In the genomic region with DNA sequence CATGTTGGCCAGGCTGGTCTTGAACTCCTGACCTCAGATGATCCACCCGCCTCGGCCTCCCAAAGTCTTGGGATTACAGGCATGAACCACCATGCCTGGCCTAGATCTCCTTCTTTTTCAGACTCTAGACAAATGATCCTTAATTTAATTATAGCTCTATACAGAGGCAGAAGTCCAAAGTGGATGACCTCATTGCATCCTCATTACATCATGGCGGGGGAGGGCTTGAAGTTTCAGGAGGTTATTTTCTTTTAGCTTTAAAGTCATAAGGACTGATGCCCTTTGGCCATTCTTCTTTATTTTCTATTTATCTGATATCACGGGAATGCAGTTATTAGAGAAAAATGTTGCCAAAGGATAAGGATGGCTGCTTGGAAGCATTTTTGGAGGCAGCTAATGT, we compare ENCODE assay signal across 1 cellular context.
TF ChIP-seq lines count a peak whose summit lies in the region.

No MANE protein-coding gene starts in this region.

TF ChIP-seq in HEK293, 187 proteins besides CTCF, POLR2A, EP300 and RAD21 (continued from another document and continues in another):
- TF ChIP-seq, protein P1, sequence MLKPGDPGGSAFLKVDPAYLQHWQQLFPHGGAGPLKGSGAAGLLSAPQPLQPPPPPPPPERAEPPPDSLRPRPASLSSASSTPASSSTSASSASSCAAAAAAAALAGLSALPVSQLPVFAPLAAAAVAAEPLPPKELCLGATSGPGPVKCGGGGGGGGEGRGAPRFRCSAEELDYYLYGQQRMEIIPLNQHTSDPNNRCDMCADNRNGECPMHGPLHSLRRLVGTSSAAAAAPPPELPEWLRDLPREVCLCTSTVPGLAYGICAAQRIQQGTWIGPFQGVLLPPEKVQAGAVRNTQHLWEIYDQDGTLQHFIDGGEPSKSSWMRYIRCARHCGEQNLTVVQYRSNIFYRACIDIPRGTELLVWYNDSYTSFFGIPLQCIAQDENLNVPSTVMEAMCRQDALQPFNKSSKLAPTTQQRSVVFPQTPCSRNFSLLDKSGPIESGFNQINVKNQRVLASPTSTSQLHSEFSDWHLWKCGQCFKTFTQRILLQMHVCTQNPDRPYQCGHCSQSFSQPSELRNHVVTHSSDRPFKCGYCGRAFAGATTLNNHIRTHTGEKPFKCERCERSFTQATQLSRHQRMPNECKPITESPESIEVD (tag by site-specific recombination; IDR thresholded peaks at IDR 0.05) = no peak
- TF ChIP-seq ZNF184 (tag by site-specific recombination; IDR thresholded peaks at IDR 0.05) (no peak), ZEB2 (tag by site-specific recombination; IDR thresholded peaks at IDR 0.05) (peak; percentile 58; the same call in 1 of the 2 replicates), REPIN1 (tag by site-specific recombination; IDR thresholded peaks at IDR 0.05; ENCODE audit: low read depth) (no peak), ZBTB21 (tag by site-specific recombination; IDR thresholded peaks at IDR 0.05) (peak; percentile 83), ZNF211 (tag by site-specific recombination; IDR thresholded peaks at IDR 0.05; ENCODE audit: low read depth) (no peak), ZNF510 (tag by site-specific recombination; IDR thresholded peaks at IDR 0.05; ENCODE audit: insufficient replicate concordance) (no peak), ZNF404 (tag by site-specific recombination; IDR thresholded peaks at IDR 0.05) (no peak), ZNF664 (tag by site-specific recombination; IDR thresholded peaks at IDR 0.05) (peak; percentile 34; the same call in 1 of the 2 replicates), ZNF433 (tag by site-specific recombination; IDR thresholded peaks at IDR 0.05; ENCODE audit: low read depth) (no peak), ZNF391 (tag by site-specific recombination; IDR thresholded peaks at IDR 0.05; ENCODE audit: borderline replicate concordance, low read depth) (no peak), ZNF549 (tag by site-specific recombination; IDR thresholded peaks at IDR 0.05) (no peak), HOXC10 (CRISPR knock-in tag; IDR thresholded peaks at IDR 0.05) (no peak), ZNF146 (tag by site-specific recombination; IDR thresholded peaks at IDR 0.05) (no peak), ZNF366 (tag by site-specific recombination; conservative IDR thresholded peaks at IDR 0.05) (0 out of 2 replicates have a peak, but pooled peaks have one; percentile 55), ZNF155 (tag by site-specific recombination; IDR thresholded peaks at IDR 0.05) (no peak), KLF9 (tag by site-specific recombination; IDR thresholded peaks at IDR 0.05; ENCODE audit: low read depth) (no peak), ZNF311 (tag by site-specific recombination; IDR thresholded peaks at IDR 0.05; ENCODE audit: borderline replicate concordance) (no peak), ZNF423 (tag by site-specific recombination; IDR thresholded peaks at IDR 0.05) (no peak), ZBTB20 (tag by site-specific recombination; IDR thresholded peaks at IDR 0.05) (no peak), ZNF335 (tag by site-specific recombination; conservative IDR thresholded peaks at IDR 0.05) (peak; percentile 36; the same call in 1 of the 2 replicates), ZNF530 (tag by site-specific recombination; IDR thresholded peaks at IDR 0.05; ENCODE audit: low read depth) (no peak), MEIS1 (CRISPR knock-in tag; IDR thresholded peaks at IDR 0.05; ENCODE audit: borderline replicate concordance) (no peak), ZSCAN23 (tag by site-specific recombination; IDR thresholded peaks at IDR 0.05) (no peak), ZNF292 (tag by site-specific recombination; IDR thresholded peaks at IDR 0.05; ENCODE audit: borderline replicate concordance, low read depth) (no peak), ZNF501 (tag by site-specific recombination; IDR thresholded peaks at IDR 0.05) (no peak), ZNF571 (tag by site-specific recombination; IDR thresholded peaks at IDR 0.05) (no peak), ZNF266 (tag by site-specific recombination; IDR thresholded peaks at IDR 0.05; ENCODE audit: low read depth) (no peak), ZFP69B (tag by site-specific recombination; IDR thresholded peaks at IDR 0.05) (no peak), ZNF121 (tag by site-specific recombination; IDR thresholded peaks at IDR 0.05) (no peak), ZNF221 (tag by site-specific recombination; IDR thresholded peaks at IDR 0.05; ENCODE audit: borderline replicate concordance) (no peak), ZNF629 (tag by site-specific recombination; IDR thresholded peaks at IDR 0.05) (peak; percentile 83), ZNF248 (tag by site-specific recombination; IDR thresholded peaks at IDR 0.05) (no peak), SP7 (tag by site-specific recombination; IDR thresholded peaks at IDR 0.05) (peak; percentile 87), ZNF114 (tag by site-specific recombination; IDR thresholded peaks at IDR 0.05) (no peak), GLIS1 (tag by site-specific recombination; IDR thresholded peaks at IDR 0.05) (no peak)
- TF ChIP-seq, protein P2, sequence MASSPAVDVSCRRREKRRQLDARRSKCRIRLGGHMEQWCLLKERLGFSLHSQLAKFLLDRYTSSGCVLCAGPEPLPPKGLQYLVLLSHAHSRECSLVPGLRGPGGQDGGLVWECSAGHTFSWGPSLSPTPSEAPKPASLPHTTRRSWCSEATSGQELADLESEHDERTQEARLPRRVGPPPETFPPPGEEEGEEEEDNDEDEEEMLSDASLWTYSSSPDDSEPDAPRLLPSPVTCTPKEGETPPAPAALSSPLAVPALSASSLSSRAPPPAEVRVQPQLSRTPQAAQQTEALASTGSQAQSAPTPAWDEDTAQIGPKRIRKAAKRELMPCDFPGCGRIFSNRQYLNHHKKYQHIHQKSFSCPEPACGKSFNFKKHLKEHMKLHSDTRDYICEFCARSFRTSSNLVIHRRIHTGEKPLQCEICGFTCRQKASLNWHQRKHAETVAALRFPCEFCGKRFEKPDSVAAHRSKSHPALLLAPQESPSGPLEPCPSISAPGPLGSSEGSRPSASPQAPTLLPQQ (tag by site-specific recombination; IDR thresholded peaks at IDR 0.05) = no peak; the same call in 1 of the 2 replicates
- TF ChIP-seq, protein P3, sequence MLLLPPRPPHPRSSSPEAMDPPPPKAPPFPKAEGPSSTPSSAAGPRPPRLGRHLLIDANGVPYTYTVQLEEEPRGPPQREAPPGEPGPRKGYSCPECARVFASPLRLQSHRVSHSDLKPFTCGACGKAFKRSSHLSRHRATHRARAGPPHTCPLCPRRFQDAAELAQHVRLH (tag by site-specific recombination; IDR thresholded peaks at IDR 0.05) = no peak
- TF ChIP-seq, protein P4, sequence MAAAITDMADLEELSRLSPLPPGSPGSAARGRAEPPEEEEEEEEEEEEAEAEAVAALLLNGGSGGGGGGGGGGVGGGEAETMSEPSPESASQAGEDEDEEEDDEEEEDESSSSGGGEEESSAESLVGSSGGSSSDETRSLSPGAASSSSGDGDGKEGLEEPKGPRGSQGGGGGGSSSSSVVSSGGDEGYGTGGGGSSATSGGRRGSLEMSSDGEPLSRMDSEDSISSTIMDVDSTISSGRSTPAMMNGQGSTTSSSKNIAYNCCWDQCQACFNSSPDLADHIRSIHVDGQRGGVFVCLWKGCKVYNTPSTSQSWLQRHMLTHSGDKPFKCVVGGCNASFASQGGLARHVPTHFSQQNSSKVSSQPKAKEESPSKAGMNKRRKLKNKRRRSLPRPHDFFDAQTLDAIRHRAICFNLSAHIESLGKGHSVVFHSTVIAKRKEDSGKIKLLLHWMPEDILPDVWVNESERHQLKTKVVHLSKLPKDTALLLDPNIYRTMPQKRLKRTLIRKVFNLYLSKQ (tag by site-specific recombination; IDR thresholded peaks at IDR 0.05; ENCODE audit: borderline replicate concordance) = no peak
- TF ChIP-seq, protein P5, sequence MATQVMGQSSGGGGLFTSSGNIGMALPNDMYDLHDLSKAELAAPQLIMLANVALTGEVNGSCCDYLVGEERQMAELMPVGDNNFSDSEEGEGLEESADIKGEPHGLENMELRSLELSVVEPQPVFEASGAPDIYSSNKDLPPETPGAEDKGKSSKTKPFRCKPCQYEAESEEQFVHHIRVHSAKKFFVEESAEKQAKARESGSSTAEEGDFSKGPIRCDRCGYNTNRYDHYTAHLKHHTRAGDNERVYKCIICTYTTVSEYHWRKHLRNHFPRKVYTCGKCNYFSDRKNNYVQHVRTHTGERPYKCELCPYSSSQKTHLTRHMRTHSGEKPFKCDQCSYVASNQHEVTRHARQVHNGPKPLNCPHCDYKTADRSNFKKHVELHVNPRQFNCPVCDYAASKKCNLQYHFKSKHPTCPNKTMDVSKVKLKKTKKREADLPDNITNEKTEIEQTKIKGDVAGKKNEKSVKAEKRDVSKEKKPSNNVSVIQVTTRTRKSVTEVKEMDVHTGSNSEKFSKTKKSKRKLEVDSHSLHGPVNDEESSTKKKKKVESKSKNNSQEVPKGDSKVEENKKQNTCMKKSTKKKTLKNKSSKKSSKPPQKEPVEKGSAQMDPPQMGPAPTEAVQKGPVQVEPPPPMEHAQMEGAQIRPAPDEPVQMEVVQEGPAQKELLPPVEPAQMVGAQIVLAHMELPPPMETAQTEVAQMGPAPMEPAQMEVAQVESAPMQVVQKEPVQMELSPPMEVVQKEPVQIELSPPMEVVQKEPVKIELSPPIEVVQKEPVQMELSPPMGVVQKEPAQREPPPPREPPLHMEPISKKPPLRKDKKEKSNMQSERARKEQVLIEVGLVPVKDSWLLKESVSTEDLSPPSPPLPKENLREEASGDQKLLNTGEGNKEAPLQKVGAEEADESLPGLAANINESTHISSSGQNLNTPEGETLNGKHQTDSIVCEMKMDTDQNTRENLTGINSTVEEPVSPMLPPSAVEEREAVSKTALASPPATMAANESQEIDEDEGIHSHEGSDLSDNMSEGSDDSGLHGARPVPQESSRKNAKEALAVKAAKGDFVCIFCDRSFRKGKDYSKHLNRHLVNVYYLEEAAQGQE (tag by site-specific recombination; IDR thresholded peaks at IDR 0.05) = no peak
- TF ChIP-seq, protein P6, sequence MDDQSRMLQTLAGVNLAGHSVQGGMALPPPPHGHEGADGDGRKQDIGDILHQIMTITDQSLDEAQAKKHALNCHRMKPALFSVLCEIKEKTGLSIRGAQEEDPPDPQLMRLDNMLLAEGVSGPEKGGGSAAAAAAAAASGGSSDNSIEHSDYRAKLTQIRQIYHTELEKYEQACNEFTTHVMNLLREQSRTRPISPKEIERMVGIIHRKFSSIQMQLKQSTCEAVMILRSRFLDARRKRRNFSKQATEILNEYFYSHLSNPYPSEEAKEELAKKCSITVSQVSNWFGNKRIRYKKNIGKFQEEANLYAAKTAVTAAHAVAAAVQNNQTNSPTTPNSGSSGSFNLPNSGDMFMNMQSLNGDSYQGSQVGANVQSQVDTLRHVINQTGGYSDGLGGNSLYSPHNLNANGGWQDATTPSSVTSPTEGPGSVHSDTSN (CRISPR knock-in tag; IDR thresholded peaks at IDR 0.05) = no peak
- TF ChIP-seq, protein P7, sequence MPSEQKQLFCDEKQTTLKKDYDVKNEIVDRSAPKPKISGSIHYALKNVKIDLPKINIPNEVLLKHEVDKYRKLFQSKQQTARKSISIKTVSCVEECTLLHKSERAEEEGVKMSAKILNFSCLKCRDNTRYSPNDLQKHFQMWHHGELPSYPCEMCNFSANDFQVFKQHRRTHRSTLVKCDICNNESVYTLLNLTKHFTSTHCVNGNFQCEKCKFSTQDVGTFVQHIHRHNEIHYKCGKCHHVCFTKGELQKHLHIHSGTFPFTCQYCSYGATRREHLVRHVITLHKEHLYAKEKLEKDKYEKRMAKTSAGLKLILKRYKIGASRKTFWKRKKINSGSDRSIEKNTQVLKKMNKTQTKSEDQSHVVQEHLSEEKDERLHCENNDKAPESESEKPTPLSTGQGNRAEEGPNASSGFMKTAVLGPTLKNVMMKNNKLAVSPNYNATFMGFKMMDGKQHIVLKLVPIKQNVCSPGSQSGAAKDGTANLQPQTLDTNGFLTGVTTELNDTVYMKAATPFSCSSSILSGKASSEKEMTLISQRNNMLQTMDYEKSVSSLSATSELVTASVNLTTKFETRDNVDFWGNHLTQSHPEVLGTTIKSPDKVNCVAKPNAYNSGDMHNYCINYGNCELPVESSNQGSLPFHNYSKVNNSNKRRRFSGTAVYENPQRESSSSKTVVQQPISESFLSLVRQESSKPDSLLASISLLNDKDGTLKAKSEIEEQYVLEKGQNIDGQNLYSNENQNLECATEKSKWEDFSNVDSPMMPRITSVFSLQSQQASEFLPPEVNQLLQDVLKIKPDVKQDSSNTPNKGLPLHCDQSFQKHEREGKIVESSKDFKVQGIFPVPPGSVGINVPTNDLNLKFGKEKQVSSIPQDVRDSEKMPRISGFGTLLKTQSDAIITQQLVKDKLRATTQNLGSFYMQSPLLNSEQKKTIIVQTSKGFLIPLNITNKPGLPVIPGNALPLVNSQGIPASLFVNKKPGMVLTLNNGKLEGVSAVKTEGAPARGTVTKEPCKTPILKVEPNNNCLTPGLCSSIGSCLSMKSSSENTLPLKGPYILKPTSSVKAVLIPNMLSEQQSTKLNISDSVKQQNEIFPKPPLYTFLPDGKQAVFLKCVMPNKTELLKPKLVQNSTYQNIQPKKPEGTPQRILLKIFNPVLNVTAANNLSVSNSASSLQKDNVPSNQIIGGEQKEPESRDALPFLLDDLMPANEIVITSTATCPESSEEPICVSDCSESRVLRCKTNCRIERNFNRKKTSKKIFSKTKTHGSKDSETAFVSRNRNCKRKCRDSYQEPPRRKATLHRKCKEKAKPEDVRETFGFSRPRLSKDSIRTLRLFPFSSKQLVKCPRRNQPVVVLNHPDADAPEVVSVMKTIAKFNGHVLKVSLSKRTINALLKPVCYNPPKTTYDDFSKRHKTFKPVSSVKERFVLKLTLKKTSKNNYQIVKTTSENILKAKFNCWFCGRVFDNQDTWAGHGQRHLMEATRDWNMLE (tag by site-specific recombination; conservative IDR thresholded peaks at IDR 0.05; ENCODE audit: low read depth) = no peak
- TF ChIP-seq, protein P8, sequence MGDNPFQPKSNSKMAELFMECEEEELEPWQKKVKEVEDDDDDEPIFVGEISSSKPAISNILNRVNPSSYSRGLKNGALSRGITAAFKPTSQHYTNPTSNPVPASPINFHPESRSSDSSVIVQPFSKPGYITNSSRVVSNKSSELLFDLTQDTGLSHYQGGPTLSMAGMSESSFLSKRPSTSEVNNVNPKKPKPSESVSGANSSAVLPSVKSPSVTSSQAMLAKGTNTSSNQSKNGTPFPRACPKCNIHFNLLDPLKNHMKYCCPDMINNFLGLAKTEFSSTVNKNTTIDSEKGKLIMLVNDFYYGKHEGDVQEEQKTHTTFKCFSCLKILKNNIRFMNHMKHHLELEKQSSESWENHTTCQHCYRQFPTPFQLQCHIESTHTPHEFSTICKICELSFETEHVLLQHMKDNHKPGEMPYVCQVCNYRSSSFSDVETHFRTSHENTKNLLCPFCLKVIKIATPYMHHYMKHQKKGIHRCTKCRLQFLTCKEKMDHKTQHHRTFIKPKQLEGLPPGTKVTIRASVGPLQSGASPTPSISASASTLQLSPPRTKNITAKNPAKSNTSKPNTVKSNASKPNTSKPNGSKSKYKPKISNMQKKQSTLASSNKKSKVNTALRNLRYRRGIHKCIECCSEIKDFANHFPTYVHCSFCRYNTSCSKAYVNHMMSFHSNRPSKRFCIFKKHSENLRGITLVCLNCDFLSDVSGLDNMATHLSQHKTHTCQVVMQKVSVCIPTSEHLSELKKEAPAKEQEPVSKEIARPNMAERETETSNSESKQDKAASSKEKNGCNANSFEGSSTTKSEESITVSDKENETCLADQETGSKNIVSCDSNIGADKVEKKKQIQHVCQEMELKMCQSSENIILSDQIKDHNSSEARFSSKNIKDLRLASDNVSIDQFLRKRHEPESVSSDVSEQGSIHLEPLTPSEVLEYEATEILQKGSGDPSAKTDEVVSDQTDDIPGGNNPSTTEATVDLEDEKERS (tag by site-specific recombination; IDR thresholded peaks at IDR 0.05) = no peak
- TF ChIP-seq, protein P9, sequence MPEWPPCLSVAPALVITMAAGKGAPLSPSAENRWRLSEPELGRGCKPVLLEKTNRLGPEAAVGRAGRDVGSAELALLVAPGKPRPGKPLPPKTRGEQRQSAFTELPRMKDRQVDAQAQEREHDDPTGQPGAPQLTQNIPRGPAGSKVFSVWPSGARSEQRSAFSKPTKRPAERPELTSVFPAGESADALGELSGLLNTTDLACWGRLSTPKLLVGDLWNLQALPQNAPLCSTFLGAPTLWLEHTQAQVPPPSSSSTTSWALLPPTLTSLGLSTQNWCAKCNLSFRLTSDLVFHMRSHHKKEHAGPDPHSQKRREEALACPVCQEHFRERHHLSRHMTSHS (tag by site-specific recombination; IDR thresholded peaks at IDR 0.05) = no peak
